8 cellular contexts compared by ENCODE assay signal in genomic region chr11:45658292-45658991, GRCh38. TPM values are rescaled to one million over a fixed set of nuclear protein-coding genes. Genes with fewer than 3 reads are reported as not detected.
DNase-seq lines count a peak whose midpoint lies in the region; ATAC-seq and TF ChIP-seq lines count a peak whose summit lies in the region.

No MANE protein-coding gene starts in this region.

- H3K27ac ChIP-seq in WERI-Rb-1 (peak overlapping the region; percentile 60), psoas muscle (peak overlapping the region; percentile 46)

- TF ChIP-seq CTCF in WERI-Rb-1 (IDR thresholded peaks at IDR 0.05; ENCODE audit: low read depth, low read length), result no peak
- TF ChIP-seq CTCF in psoas muscle (IDR thresholded peaks at IDR 0.05), result no peak
- TF ChIP-seq CTCF in GM20000 (IDR thresholded peaks at IDR 0.05; ENCODE audit: extremely low read depth, missing control alignments), result no peak

- DNase-seq in GM04504 (ENCODE audit: low read depth), result peak; percentile 11
- peak; percentile 78 for DNase-seq in WERI-Rb-1
- DNase-seq in cardiac septum (ENCODE audit: low spot score), result peak; percentile 90
- DNase-seq in psoas muscle, result peak; percentile 75 to 85
- no peak for DNase-seq in GM20000 (ENCODE audit: low spot score)
- DNase-seq in NCI-H2196 (lab: John Stamatoyannopoulos, UW; ENCODE audit: unreplicated experiment), result no peak

- H3K36me3 ChIP-seq in WERI-Rb-1 (no peaks in the 10 kb centered on the region), psoas muscle (ENCODE audit: insufficient read depth in 1 of 2, low read depth in 1 of 2) (no peaks in the 10 kb centered on the region)

- H3K4me1 ChIP-seq in psoas muscle, result peaks cover 20% of the 10 kb centered on the region

- H3K9me3 ChIP-seq in WERI-Rb-1 (ENCODE audit: severe bottlenecking) (no peaks in the 10 kb centered on the region), psoas muscle (no peaks in the 10 kb centered on the region)

- no peaks in the 10 kb centered on the region for H3K27me3 ChIP-seq in WERI-Rb-1 (ENCODE audit: insufficient read depth, low read depth, severe bottlenecking)
- peaks cover 0 to 47% (median 6%) of the 10 kb centered on the region in 3 donors for H3K27me3 ChIP-seq in psoas muscle (ENCODE audit: insufficient read depth in 3 of 3, low read length in 2 of 3)

- WGBS in psoas muscle, 3 donors, result 24 to 32% (median 29%) methylated on average over 19 of the region's 19 CpGs

- intact Hi-C loops in cardiac septum (cut with DNase I) (loop anchor here (5.0 to 10.0 kb wide), 2 partner anchors 114 to 254 kb away; no protein-coding TSS in a partner anchor), psoas muscle (cut with DNase I) (loop anchor here in 1 of 2 donors (10.0 kb wide), 1 partner anchor 284 kb away; no protein-coding TSS in a partner anchor)

- ATAC-seq in psoas muscle (peak; percentile 26 to 65 (median 62)), HG02763 (IDR thresholded peaks at IDR 0.05; ENCODE audit: unreplicated experiment) (no peak), GM19351 (IDR thresholded peaks at IDR 0.05; ENCODE audit: unreplicated experiment) (no peak)

- H3K4me3 ChIP-seq in WERI-Rb-1 (ENCODE audit: low read depth, low read length) (no peak overlapping the region), psoas muscle (no peak overlapping the region)

RNA-seq across cellular contexts. Expression of gene CHST1, which starts 7.0 kb away (rescaled TPM):
- total RNA-seq in cardiac septum (2.6 TPM), psoas muscle (10 to 100 TPM in 2 of 4 donors, 1 to 10 TPM in 2; 3.2 to 21.4 (median 9.5) TPM)
- polyA plus RNA-seq in psoas muscle, result 1 to 10 TPM; 1.2 to 5.8 (median 1.6) TPM

Comparison
In these comparisons a context has a peak if more than half of its experiments do, and no peak if none do; other contexts are left out.
1. DNase-seq: peak in GM04504 (single experiment), WERI-Rb-1 (single experiment), cardiac septum (single experiment) and psoas muscle (2 of 2); none in GM20000 (single experiment) and NCI-H2196 (single experiment).
2. ATAC-seq: peak in psoas muscle (4 of 4); none in HG02763 (single experiment) and GM19351 (single experiment).